In genomic region chr5:81023261-81024015, GRCh38 we compare ENCODE assay signal across 26 cellular contexts.
DNase-seq lines count a peak whose midpoint lies in the region; ATAC-seq, FAIRE-seq and TF ChIP-seq lines count a peak whose summit lies in the region.
"Had no signal": no experiment of that assay in that cellular context is flagged by ENCODE, and none has a peak within 500 bp of the region (broad histone marks: within the 10 kb centered on the region; RNA-seq: fewer than 3 reads in every experiment).

No MANE protein-coding gene starts in this region.

- no peak overlapping the region for H2AK5ac ChIP-seq in mesendoderm (ENCODE audit: low read length)

- H3K36me3 ChIP-seq in A673 (ENCODE audit: insufficient read depth, low read length, poor library complexity, severe bottlenecking) (no peaks in the 10 kb centered on the region), BE2C (no peaks in the 10 kb centered on the region; the same call in 1 of the 2 replicates), mesendoderm (ENCODE audit: control insufficient read depth, insufficient read depth, low read length) (no peaks in the 10 kb centered on the region)
- H3K36me3 ChIP-seq: breast epithelium, left lung, spleen, upper lobe of right lung had no signal

- H3K4me2 ChIP-seq in mesendoderm (ENCODE audit: low read length) = no peak overlapping the region

- no peak overlapping the region for H2BK15ac ChIP-seq in mesendoderm (replicated peaks; ENCODE audit: low read depth)

- intact Hi-C loops in A673 (cut with micrococcal nuclease; ENCODE audit: unreplicated experiment) = no loop called here

- no peak overlapping the region for H3K9ac ChIP-seq in mesendoderm (ENCODE audit: low read length)

- H3K4me3 ChIP-seq in A673 (ENCODE audit: low read depth, low read length, poor library complexity, severe bottlenecking) = no peak overlapping the region
- no peak overlapping the region for H3K4me3 ChIP-seq in BE2C (ENCODE audit: low read depth, low read length)
- H3K4me3 ChIP-seq in mesendoderm (ENCODE audit: low read length) = no peak overlapping the region
- H3K4me3 ChIP-seq: breast epithelium, left lung, spleen, upper lobe of right lung had no signal

- no peak overlapping the region for H3K4ac ChIP-seq in mesendoderm (ENCODE audit: low read depth, low read length)

- TF ChIP-seq CTCF in A673 (conservative IDR thresholded peaks at IDR 0.05; ENCODE audit: low read depth, low read length) (no peak), BE2C (IDR thresholded peaks at IDR 0.05; ENCODE audit: low read depth, low read length) (no peak)

- H3K18ac ChIP-seq in mesendoderm (ENCODE audit: low read length) = no peak overlapping the region

- H3K9me3 ChIP-seq in A673 (ENCODE audit: low read depth, low read length, poor library complexity, severe bottlenecking) (no peaks in the 10 kb centered on the region), BE2C (no peaks in the 10 kb centered on the region)
- H3K9me3 ChIP-seq: breast epithelium, left lung, spleen, upper lobe of right lung had no signal

- ATAC-seq in GM21367 (IDR thresholded peaks at IDR 0.05; ENCODE audit: unreplicated experiment) = no peak
- ATAC-seq: left lung, PC-3 had no signal

- no peak overlapping the region for H3K56ac ChIP-seq in mesendoderm (ENCODE audit: low read length)

- no peaks in the 10 kb centered on the region for H3K79me1 ChIP-seq in mesendoderm (ENCODE audit: low read length)

- no peak overlapping the region for H2BK120ac ChIP-seq in mesendoderm (ENCODE audit: low read depth, low read length)

- CTCF ChIA-PET in A673 (lab: Charles Lee) = no interaction called here

- no peaks in the 10 kb centered on the region for H3K79me2 ChIP-seq in mesendoderm (ENCODE audit: control insufficient read depth, insufficient read depth, low read length)

- no peak overlapping the region for H4K5ac ChIP-seq in mesendoderm (ENCODE audit: low read length)

- no peak overlapping the region for H4K8ac ChIP-seq in mesendoderm (ENCODE audit: low read depth, low read length)

- no peak overlapping the region for H2BK5ac ChIP-seq in mesendoderm (ENCODE audit: low read length)

- no peak overlapping the region for H3K23ac ChIP-seq in mesendoderm (ENCODE audit: low read length)

- POLR2A ChIA-PET in A673 (lab: Charles Lee; ENCODE audit: low non-redundant PET) = no interaction called here

- no CpG with 5 or more reads among the region's 4 CpGs for WGBS in mesendoderm (ENCODE audit: extremely low coverage, insufficient coverage, low lambda C conversion rate)

- H3K27ac ChIP-seq in A673 (ENCODE audit: low read depth, low read length, poor library complexity, severe bottlenecking) (no peak overlapping the region), mesendoderm (ENCODE audit: low read depth, low read length) (no peak overlapping the region)
- H3K27ac ChIP-seq: breast epithelium, epithelial cell of prostate, left lung, spleen, upper lobe of right lung had no signal

- no TSS peak for BruUV-seq in A673 (replicated peaks; lab: Mats Ljungman, UMichigan)

- DNase-seq in A673 (ENCODE audit: low spot score) (peak; percentile 17), BE2C (peak; percentile 46), NCI-H82 (lab: John Stamatoyannopoulos, UW) (peak; percentile 79), glomerular visceral epithelial cell (ENCODE audit: extremely low spot score) (peak; percentile 50), mesendoderm (no peak), GM19239 (ENCODE audit: insufficient read length, low spot score) (no peak)
- DNase-seq: activated naive CD4-positive, alpha-beta T cell treated with Interleukin-2 at 50 U/mL for 16 hours; DMS153; effector CD4-positive, alpha-beta T cell; Kasumi-1; left lung; naive B cell; NCI-H187; NCI-H526 treated with DMSO at 0.1 percent for 48 hours; occipital lobe; PC-3; spleen; stimulated activated CD4-positive, alpha-beta T cell treated with anti-CD3 and anti-CD28 coated beads, Interleukin-2, amount 100 ng/mL, for 48 hours; substantia nigra; upper lobe of right lung had no signal

- H3K4me1 ChIP-seq in A673 (ENCODE audit: insufficient read depth, low read length, poor library complexity, severe bottlenecking) (peaks cover 4% of the 10 kb centered on the region), BE2C (peaks cover 9% of the 10 kb centered on the region; the same call in 1 of the 2 replicates), mesendoderm (ENCODE audit: control insufficient read depth, low read depth, low read length) (no peaks in the 10 kb centered on the region)
- H3K4me1 ChIP-seq: breast epithelium, left lung, upper lobe of right lung had no signal

- H3K27me3 ChIP-seq in A673 (replicated peaks; ENCODE audit: insufficient read depth, low read depth, low read length, poor library complexity) (no peaks in the 10 kb centered on the region), BE2C (no peaks in the 10 kb centered on the region), mesendoderm (ENCODE audit: insufficient read depth, low read length, poor library complexity) (no peaks in the 10 kb centered on the region)
- H3K27me3 ChIP-seq: breast epithelium, left lung, upper lobe of right lung had no signal

- FAIRE-seq in GM19239 (lab: Jason Lieb, UNC) = no peak
- FAIRE-seq: colon, H1, islet of Langerhans had no signal

Comparison
In these comparisons a context has a peak if more than half of its experiments do, and no peak if none do; other contexts are left out.
1. DNase-seq: peak in A673 (single experiment), BE2C (single experiment), NCI-H82 (single experiment) and glomerular visceral epithelial cell (single experiment); none in mesendoderm (single experiment) and GM19239 (single experiment).